ENCODE assay signal across 15 cellular contexts in genomic region chr3:148954981-148955380, GRCh38. TPM values are rescaled to one million over a fixed set of nuclear protein-coding genes. Genes with fewer than 3 reads are reported as not detected.
DNase-seq lines count a peak whose midpoint lies in the region; ATAC-seq and TF ChIP-seq lines count a peak whose summit lies in the region.
"Had no signal": no experiment of that assay in that cellular context is flagged by ENCODE, and none has a peak within 500 bp of the region (broad histone marks: within the 10 kb centered on the region; RNA-seq: fewer than 3 reads in every experiment).

No MANE protein-coding gene starts in this region.

- no peak overlapping the region for H2BK120ac ChIP-seq in neuronal stem cell (ENCODE audit: low read depth, low read length)

- no peak for TF ChIP-seq POLR2A in tibial nerve (IDR thresholded peaks at IDR 0.05)

- H3K9ac ChIP-seq in HUES48 (ENCODE audit: low read depth, low read length) (0 out of 2 replicates have a peak overlapping the region, but pooled peaks have one; percentile 36), neuronal stem cell (ENCODE audit: low read depth, low read length, poor library complexity) (no peak overlapping the region)

- H2BK12ac ChIP-seq in neuronal stem cell (ENCODE audit: low read length) = no peak overlapping the region

- ATAC-seq in HG03378 (IDR thresholded peaks at IDR 0.05; ENCODE audit: unreplicated experiment) = no peak
- ATAC-seq in HG03520 (IDR thresholded peaks at IDR 0.05; ENCODE audit: unreplicated experiment) = no peak
- ATAC-seq: activated T-helper 17 cell treated with anti-CD3 and anti-CD28 coated beads, Interleukin-2, amount 50 U/mL, for 72 hours had no signal

- H3K36me3 ChIP-seq in HUES48 (ENCODE audit: control insufficient read depth, insufficient read depth, low read length) = no peaks in the 10 kb centered on the region
- H3K36me3 ChIP-seq in neuronal stem cell (replicated peaks in 1 of 2; ENCODE audit: control insufficient read depth in 2 of 2, insufficient read depth in 2 of 2, low read length in 2 of 2) = no peaks in the 10 kb centered on the region
- no peaks in the 10 kb centered on the region for H3K36me3 ChIP-seq in tibial nerve
- H3K36me3 ChIP-seq: right atrium auricular region had no signal

- no peak overlapping the region for H3K18ac ChIP-seq in neuronal stem cell (ENCODE audit: low read length)

- H3K4me2 ChIP-seq in neuronal stem cell (ENCODE audit: insufficient read depth, low read length, poor library complexity, severe bottlenecking) = no peak overlapping the region

- H3K27ac ChIP-seq in HUES48 (ENCODE audit: low read depth, low read length) = no peak overlapping the region
- H3K27ac ChIP-seq in coronary artery = peak overlapping the region; percentile 75 to 94
- no peak overlapping the region for H3K27ac ChIP-seq in neuronal stem cell (replicated peaks; ENCODE audit: low read length)
- H3K27ac ChIP-seq in tibial nerve = peak overlapping the region in 3 of 4 donors; percentile 58 to 90 (median 90)

- no peak overlapping the region for H2BK5ac ChIP-seq in neuronal stem cell (ENCODE audit: low read length)

- H2AK5ac ChIP-seq in neuronal stem cell (ENCODE audit: low read depth, low read length) = no peak overlapping the region

- no peak overlapping the region for H3K4ac ChIP-seq in neuronal stem cell (ENCODE audit: low read length)

- TF ChIP-seq CTCF in coronary artery (IDR thresholded peaks at IDR 0.05) (no peak), tibial nerve (IDR thresholded peaks at IDR 0.05) (no peak)

- no peak overlapping the region for H3K23ac ChIP-seq in neuronal stem cell (ENCODE audit: low read depth, low read length, poor library complexity)

- no peaks in the 10 kb centered on the region for H3K79me1 ChIP-seq in neuronal stem cell (ENCODE audit: low read depth, low read length)

- peaks cover 12% of the 10 kb centered on the region for H3K4me1 ChIP-seq in HUES48 (ENCODE audit: control insufficient read depth, insufficient read depth, low read length)
- peaks cover 2 to 5% of the 10 kb centered on the region in 2 donors for H3K4me1 ChIP-seq in neuronal stem cell (ENCODE audit: control insufficient read depth in 2 of 2, insufficient read depth in 1 of 2, low read depth in 1 of 2, low read length in 2 of 2)
- peaks cover 0 to 24% (median 10%) of the 10 kb centered on the region in 4 donors for H3K4me1 ChIP-seq in tibial nerve

- no CpG with 5 or more reads among the region's 4 CpGs for WGBS in neuronal stem cell (ENCODE audit: extremely low coverage in 2 of 2, insufficient read length in 2 of 2, insufficient replicate concordance in 1 of 2), 2 donors
- 77 to 80% methylated on average over 4 of the region's 4 CpGs for WGBS in tibial nerve, 2 donors

- peak overlapping the region; percentile 53 for H2AFZ ChIP-seq in neuronal stem cell (ENCODE audit: low read length)

- H4K91ac ChIP-seq in neuronal stem cell (ENCODE audit: low read depth, low read length, poor library complexity) = no peak overlapping the region

- TF ChIP-seq EP300 in tibial nerve (IDR thresholded peaks at IDR 0.05) = no peak

- H3K4me3 ChIP-seq in HUES48 (ENCODE audit: low read depth, low read length) (no peak overlapping the region), coronary artery (no peak overlapping the region), neuronal stem cell (ENCODE audit: low read length in 2 of 2) (no peak overlapping the region), tibial nerve (no peak overlapping the region)
- H3K4me3 ChIP-seq: GM12878, lung, right atrium auricular region had no signal

- no peak overlapping the region for H4K8ac ChIP-seq in neuronal stem cell (ENCODE audit: low read depth, low read length)

- DNase-seq in coronary artery (ENCODE audit: low spot score) (no peak), neuronal stem cell (ENCODE audit: low spot score) (no peak), tibial nerve (ENCODE audit: low spot score in 2 of 2) (no peak), DMS 273 (lab: John Stamatoyannopoulos, UW; ENCODE audit: unreplicated experiment) (no peak)
- DNase-seq in activated naive CD4-positive, alpha-beta T cell treated with Interleukin-2 at 50 U/mL for 16 hours = no peak
- DNase-seq: activated CD8-positive, alpha-beta memory T cell treated with anti-CD3 and anti-CD28 coated beads, Interleukin-2, amount 50 U/mL, for 4 hours; activated naive CD8-positive, alpha-beta T cell treated with anti-CD3 and anti-CD28 coated beads for 36 hours; effector CD8-positive, alpha-beta T cell had no signal

- no peak overlapping the region for H3K14ac ChIP-seq in neuronal stem cell (ENCODE audit: low read length)

- H3K9me3 ChIP-seq in HUES48 (ENCODE audit: control insufficient read depth, insufficient read depth, low read length) (no peaks in the 10 kb centered on the region), neuronal stem cell (replicated peaks in 1 of 2; ENCODE audit: control insufficient read depth in 2 of 2, insufficient read depth in 1 of 2, low read depth in 1 of 2, low read length in 2 of 2) (no peaks in the 10 kb centered on the region), tibial nerve (no peaks in the 10 kb centered on the region)
- H3K9me3 ChIP-seq: right atrium auricular region had no signal

- H2BK15ac ChIP-seq in neuronal stem cell (ENCODE audit: low read length) = no peak overlapping the region

- H3K27me3 ChIP-seq in HUES48 (ENCODE audit: control insufficient read depth, insufficient read depth, low read length) (no peaks in the 10 kb centered on the region), neuronal stem cell (ENCODE audit: control insufficient read depth in 3 of 3, insufficient read depth in 3 of 3, low read depth in 1 of 3, low read length in 3 of 3) (no peaks in the 10 kb centered on the region), tibial nerve (no peaks in the 10 kb centered on the region)
- H3K27me3 ChIP-seq: right atrium auricular region had no signal

RNA-seq across cellular contexts. Expression of gene GYG1, which starts 36.4 kb away (rescaled TPM):
- polyA plus RNA-seq in neuronal stem cell (2013, experiment 1 of 2) = 20.6 TPM
- 19.6 TPM for polyA plus RNA-seq in neuronal stem cell (2013, experiment 2 of 2)
- total RNA-seq in tibial nerve = 10 to 100 TPM; 19.5 to 67.5 (median 26.0) TPM

Comparison
In these comparisons a context has a peak if more than half of its experiments do, and no peak if none do; other contexts are left out.
1. H3K27ac ChIP-seq: peak in coronary artery (2 of 2) and tibial nerve (3 of 4); none in HUES48 (single experiment) and neuronal stem cell (single experiment).